ENCODE assay signal across 10 cellular contexts in the genomic region with DNA sequence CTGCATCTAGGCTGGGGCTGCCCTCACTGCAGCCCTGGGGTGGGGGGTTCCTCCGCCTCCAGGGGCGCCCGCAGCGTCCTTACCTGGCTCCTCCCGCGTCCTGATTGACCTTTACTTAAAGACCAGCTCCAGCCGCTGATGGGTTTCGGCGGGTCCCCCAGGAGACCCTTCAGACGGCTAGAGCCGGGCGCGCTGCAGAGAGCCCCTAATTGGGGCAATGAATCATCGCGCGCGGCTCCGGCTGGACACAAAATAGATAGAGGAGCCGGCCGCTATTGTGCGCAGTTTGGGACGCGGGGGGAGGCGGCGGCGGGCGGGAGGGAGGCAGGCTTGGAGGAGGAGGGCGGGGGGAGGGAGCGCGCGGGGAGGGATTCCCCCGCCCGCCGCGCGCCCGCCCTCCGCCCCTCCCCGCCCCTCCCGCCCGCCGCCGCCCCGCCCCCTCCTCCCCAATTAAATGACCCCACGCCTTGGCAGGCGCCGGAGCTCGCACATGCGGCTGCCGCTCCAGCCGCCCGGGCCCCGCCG. TPM values are rescaled to one million over a fixed set of nuclear protein-coding genes. Genes with fewer than 3 reads are reported as not detected.
DNase-seq lines count a peak whose midpoint lies in the region; ATAC-seq and TF ChIP-seq lines count a peak whose summit lies in the region.
"Had no signal": no experiment of that assay in that cellular context is flagged by ENCODE, and none has a peak within 500 bp of the region (broad histone marks: within the 10 kb centered on the region; RNA-seq: fewer than 3 reads in every experiment).

No MANE protein-coding gene starts in this region.

- peak overlapping the region; percentile 64 for H3K4me2 ChIP-seq in fibroblast of lung (ENCODE audit: extremely low read depth, insufficient read depth, low read length)

- peaks cover 31% of the 10 kb centered on the region for H3K79me2 ChIP-seq in fibroblast of lung (ENCODE audit: control insufficient read depth, insufficient read depth, low read length)

- DNase-seq in NCI-H1092 treated with DMSO at 0.1 percent for 48 hours (lab: John Stamatoyannopoulos, UW) = peak; percentile 29
- no peak for DNase-seq in NCI-H1092 (lab: John Stamatoyannopoulos, UW)
- peak; percentile 27 for DNase-seq in NCI-H82 treated with DMSO at 0.1 percent for 48 hours (lab: John Stamatoyannopoulos, UW; ENCODE audit: unreplicated experiment)
- peak; percentile 61 to 63 for DNase-seq in fibroblast of lung (ENCODE audit: low read depth in 2 of 2)
- peak; percentile 83 to 89 (median 87) for DNase-seq in ovary
- no peak for DNase-seq in stimulated activated CD4-positive, alpha-beta T cell treated with anti-CD3 and anti-CD28 coated beads, Interleukin-4, amount 100 ng/mL, for 1 hour

- H3K9ac ChIP-seq in fibroblast of lung (ENCODE audit: insufficient read depth, low read length) = no peak overlapping the region

- 3 to 8% (median 6%) methylated on average over 19 to 47 of the region's 54 CpGs for WGBS in ovary, 3 donors

- no peak for TF ChIP-seq CTCF in fibroblast of lung (conservative IDR thresholded peaks at IDR 0.05 in 1 of 2, IDR thresholded peaks at IDR 0.05 in 1 of 2; ENCODE audit: low read depth in 1 of 2, low read length in 2 of 2)
- no peak for TF ChIP-seq CTCF in ovary (IDR thresholded peaks at IDR 0.05)

- no peaks in the 10 kb centered on the region for H3K9me3 ChIP-seq in fibroblast of lung (ENCODE audit: control insufficient read depth, insufficient read depth, low read depth, low read length)
- H3K9me3 ChIP-seq in ovary = no peaks in the 10 kb centered on the region

- peak overlapping the region; percentile 10 to 49 (median 18) for H3K4me3 ChIP-seq in fibroblast of lung (replicated peaks in 1 of 4; ENCODE audit: control extremely low read depth in 1 of 4, insufficient read depth in 1 of 4, low read depth in 3 of 4, low read length in 4 of 4)
- peak overlapping the region; percentile 6 for H3K4me3 ChIP-seq in ovary

- ATAC-seq in GM19023 (IDR thresholded peaks at IDR 0.05; ENCODE audit: unreplicated experiment) (no peak), HG03280 (IDR thresholded peaks at IDR 0.05; ENCODE audit: unreplicated experiment) (no peak)

- H3K36me3 ChIP-seq in fibroblast of lung (ENCODE audit: control insufficient read depth, insufficient read depth, low read length) (peaks cover 7% of the 10 kb centered on the region), ovary (no peaks in the 10 kb centered on the region)

- peaks cover 2% of the 10 kb centered on the region for H3K27me3 ChIP-seq in fibroblast of lung (ENCODE audit: control insufficient read depth, insufficient read depth, low read length)
- H3K27me3 ChIP-seq in ovary = no peaks in the 10 kb centered on the region

- no peak overlapping the region for H2AFZ ChIP-seq in fibroblast of lung (ENCODE audit: low read length)

- no peak for TF ChIP-seq POLR2A in ovary (IDR thresholded peaks at IDR 0.05)

- H3K4me1 ChIP-seq in fibroblast of lung (ENCODE audit: control insufficient read depth, extremely low read depth, insufficient read depth, low read length) (peaks cover 12% of the 10 kb centered on the region), ovary (ENCODE audit: insufficient read depth) (peaks cover 22% of the 10 kb centered on the region)

- H3K27ac ChIP-seq in fibroblast of lung (ENCODE audit: insufficient read depth, low read length) (no peak overlapping the region), ovary (no peak overlapping the region)

- intact Hi-C loops in ovary (cut with DNase I) = no loop called here

- no peaks in the 10 kb centered on the region for H4K20me1 ChIP-seq in fibroblast of lung (ENCODE audit: control insufficient read depth, extremely low read depth, insufficient read depth, low read length)

- no peak for TF ChIP-seq EP300 in ovary (IDR thresholded peaks at IDR 0.05)

RNA-seq across cellular contexts. Expression of gene CIBAR2, which starts 56.5 kb away (rescaled TPM):
- total RNA-seq in fibroblast of lung = not detected in 2 replicates
- polyA plus RNA-seq in fibroblast of lung = 0.10 TPM in 1 of 2 replicates, not detected in the other
- not detected in 2 replicates for polyA plus RNA-seq in fibroblast of lung (2012)
- not detected in 2 replicates for polyA minus RNA-seq in fibroblast of lung (ENCODE audit: low replicate concordance)
- total RNA-seq in ovary = 10 to 100 TPM in 1 of 7 donors, 1 to 10 TPM in 4, not detected in 2; 1.1 to 13.0 (median 1.7) TPM
- under 1 TPM in 1 of 2 donors, not detected in 1; 0.18 TPM for polyA plus RNA-seq in ovary
- total RNA-seq: kidney epithelial cell, NCI-H460 had no signal

Comparison
In these comparisons a context has a peak if more than half of its experiments do, and no peak if none do; other contexts are left out.
1. DNase-seq: peak in NCI-H1092 treated with DMSO at 0.1 percent for 48 hours (single experiment), NCI-H82 treated with DMSO at 0.1 percent for 48 hours (single experiment), fibroblast of lung (2 of 2) and ovary (5 of 5); none in NCI-H1092 (single experiment) and stimulated activated CD4-positive, alpha-beta T cell treated with anti-CD3 and anti-CD28 coated beads, Interleukin-4, amount 100 ng/mL, for 1 hour (single experiment).